ENCODE assay signal across 20 cellular contexts in the genomic region with DNA sequence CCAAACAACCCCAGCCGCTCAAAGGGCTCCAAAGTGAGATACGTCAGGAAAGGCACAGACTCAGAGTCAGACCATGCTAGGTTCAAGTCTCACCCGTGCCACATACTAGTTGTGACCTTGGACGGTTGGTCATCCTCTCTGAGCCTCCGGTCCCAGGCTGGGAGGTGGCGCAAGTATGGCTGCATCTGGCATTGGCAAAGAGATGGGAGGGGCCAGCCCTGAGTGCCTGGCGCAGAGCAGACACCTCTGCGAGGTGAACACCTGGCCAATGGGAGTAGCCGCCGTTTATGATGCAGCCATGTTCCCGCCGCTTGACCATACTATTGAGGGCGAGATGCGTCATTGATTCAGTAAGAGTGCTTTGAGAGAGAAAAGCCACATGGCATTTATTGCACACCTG.
DNase-seq lines count a peak whose midpoint lies in the region; ATAC-seq, FAIRE-seq and TF ChIP-seq lines count a peak whose summit lies in the region.
"Had no signal": no experiment of that assay in that cellular context is flagged by ENCODE, and none has a peak within 500 bp of the region (broad histone marks: within the 10 kb centered on the region; RNA-seq: fewer than 3 reads in every experiment).

No MANE protein-coding gene starts in this region.

- no peaks in the 10 kb centered on the region for H3K79me2 ChIP-seq in neural progenitor cell (ENCODE audit: low read depth)

- H3K4me3 Mint-ChIP-seq in Caco-2 (ENCODE audit: unreplicated experiment) = no peak overlapping the region
- H3K4me3 Mint-ChIP-seq in stimulated activated effector memory CD8-positive, alpha-beta T cell treated with anti-CD3 and anti-CD28 coated beads, Interleukin-12 subunit alpha, Interleukin-12 subunit beta, amount 100 ng/mL, for 72 hours = no peak overlapping the region
- H3K4me3 Mint-ChIP-seq in neural progenitor cell = no peak overlapping the region

- no peak for TF ChIP-seq CTCF in Caco-2 (IDR thresholded peaks at IDR 0.05; ENCODE audit: insufficient read depth in 1 of 2, low read depth in 1 of 2, low read length in 1 of 2, severe bottlenecking in 1 of 2, unreplicated experiment in 1 of 2)
- no peak for TF ChIP-seq CTCF in kidney (IDR thresholded peaks at IDR 0.05; ENCODE audit: borderline replicate concordance, extremely low read depth, insufficient read depth)
- TF ChIP-seq CTCF in neural progenitor cell (IDR thresholded peaks at IDR 0.05) = no peak

- DNase-seq in Caco-2 = no peak
- no peak for DNase-seq in SJCRH30
- DNase-seq in kidney = peak; percentile 69
- DNase-seq in stimulated activated effector memory CD8-positive, alpha-beta T cell treated with anti-CD3 and anti-CD28 coated beads, Interleukin-12 subunit alpha, Interleukin-12 subunit beta, amount 100 ng/mL, for 72 hours (ENCODE audit: low spot score in 2 of 2) = no peak
- DNase-seq in NCI-H446 treated with DMSO at 0.1 percent for 48 hours (lab: John Stamatoyannopoulos, UW) = no peak
- DNase-seq in NCI-H1105 treated with DMSO at 0.1 percent for 48 hours (lab: John Stamatoyannopoulos, UW) = no peak
- no peak for DNase-seq in neural progenitor cell (ENCODE audit: low spot score)
- DNase-seq in globus pallidus (ENCODE audit: low spot score) = no peak
- DNase-seq: BE2C, DMS79, H7, MG63, NCI-H1417 treated with DMSO at 0.1 percent for 48 hours, NCI-H187, NCI-H446, NCI-H526 treated with DMSO at 0.1 percent for 48 hours, OCI-M1, SHP77 treated with DMSO at 0.1 percent for 48 hours had no signal

- peaks cover 3% of the 10 kb centered on the region for H3K36me3 ChIP-seq in Caco-2 (ENCODE audit: control insufficient read depth, insufficient read depth, low read length)
- H3K36me3 ChIP-seq in SJCRH30 = no peaks in the 10 kb centered on the region
- H3K36me3 ChIP-seq in kidney (ENCODE audit: control insufficient read depth in 1 of 2, insufficient read depth in 2 of 2, low read length in 2 of 2) = peaks cover 21 to 26% of the 10 kb centered on the region in 2 donors
- H3K36me3 ChIP-seq in neural progenitor cell = no peaks in the 10 kb centered on the region
- H3K36me3 ChIP-seq: BE2C, MG63 had no signal

- H3K9me3 ChIP-seq in Caco-2 (no peaks in the 10 kb centered on the region), SJCRH30 (replicated peaks) (no peaks in the 10 kb centered on the region), kidney (ENCODE audit: control insufficient read depth in 1 of 2, low read length in 2 of 2) (no peaks in the 10 kb centered on the region), neural progenitor cell (ENCODE audit: low read depth) (no peaks in the 10 kb centered on the region)
- H3K9me3 ChIP-seq: A549, BE2C, MG63 had no signal

- H3K4me1 ChIP-seq in Caco-2 = no peaks in the 10 kb centered on the region
- peaks cover 49% of the 10 kb centered on the region for H3K4me1 ChIP-seq in SJCRH30
- no peaks in the 10 kb centered on the region for H3K4me1 ChIP-seq in kidney (ENCODE audit: control insufficient read depth in 1 of 2, insufficient read depth in 1 of 2, low read depth in 1 of 2, low read length in 2 of 2)
- H3K4me1 ChIP-seq in neural progenitor cell = no peaks in the 10 kb centered on the region
- H3K4me1 ChIP-seq: BE2C had no signal

- no peaks in the 10 kb centered on the region for H3K27me3 Mint-ChIP-seq in Caco-2 (ENCODE audit: insufficient read depth, unreplicated experiment)
- H3K27me3 Mint-ChIP-seq in neural progenitor cell (ENCODE audit: insufficient read depth, low read depth) = no peaks in the 10 kb centered on the region

- CTCF ChIA-PET in Caco-2 (lab: Charles Lee) = no interaction called here

- no peaks in the 10 kb centered on the region for H3F3A ChIP-seq in neural progenitor cell (ENCODE audit: low read depth)

- intact Hi-C loops in Caco-2 (cut with micrococcal nuclease; ENCODE audit: unreplicated experiment) = no loop called here
- intact Hi-C loops in kidney (cut with DNase I) = no loop called here

- H4K20me1 ChIP-seq in neural progenitor cell (ENCODE audit: low read depth) = no peaks in the 10 kb centered on the region

- H3K27ac ChIP-seq in SJCRH30 (peak overlapping the region; percentile 90), kidney (ENCODE audit: low read depth in 2 of 2, low read length in 2 of 2) (no peak overlapping the region), neural progenitor cell (no peak overlapping the region)

- H2AFZ ChIP-seq in neural progenitor cell (replicated peaks) = no peak overlapping the region

- POLR2A ChIA-PET in Caco-2 (lab: Charles Lee) = no interaction called here

- H3K9me3 Mint-ChIP-seq in Caco-2 (ENCODE audit: unreplicated experiment) (no peaks in the 10 kb centered on the region), neural progenitor cell (no peaks in the 10 kb centered on the region)
- H3K9me3 Mint-ChIP-seq in stimulated activated effector memory CD8-positive, alpha-beta T cell treated with anti-CD3 and anti-CD28 coated beads, Interleukin-12 subunit alpha, Interleukin-12 subunit beta, amount 100 ng/mL, for 72 hours = no peaks in the 10 kb centered on the region

- H3K9ac ChIP-seq in kidney (ENCODE audit: low read length in 2 of 2) (peak overlapping the region in 1 of 2 donors; percentile 7), neural progenitor cell (no peak overlapping the region)

- no peak for ATAC-seq in stimulated activated effector memory CD8-positive, alpha-beta T cell treated with anti-CD3 and anti-CD28 coated beads, Interleukin-12 subunit alpha, Interleukin-12 subunit beta, amount 100 ng/mL, for 72 hours
- ATAC-seq: A549, K562 had no signal

- peak overlapping the region; percentile 4 for H3K27ac Mint-ChIP-seq in Caco-2 (ENCODE audit: unreplicated experiment)
- H3K27ac Mint-ChIP-seq in stimulated activated effector memory CD8-positive, alpha-beta T cell treated with anti-CD3 and anti-CD28 coated beads, Interleukin-12 subunit alpha, Interleukin-12 subunit beta, amount 100 ng/mL, for 72 hours = peak overlapping the region; percentile 76
- H3K27ac Mint-ChIP-seq in neural progenitor cell = no peak overlapping the region

- no TSS peak for BruUV-seq in Caco-2 (replicated peaks; lab: Mats Ljungman, UMichigan)

- H3K4me3 ChIP-seq in Caco-2 (ENCODE audit: low read depth, low read length) = no peak overlapping the region
- H3K4me3 ChIP-seq in SJCRH30 = no peak overlapping the region
- H3K4me3 ChIP-seq in kidney (ENCODE audit: low read length in 2 of 2) = no peak overlapping the region
- H3K4me3 ChIP-seq in neural progenitor cell = no peak overlapping the region
- H3K4me3 ChIP-seq: A549, K562, MG63 had no signal

- H3K4me1 Mint-ChIP-seq in Caco-2 (ENCODE audit: low read depth, unreplicated experiment) = no peaks in the 10 kb centered on the region
- H3K4me1 Mint-ChIP-seq in stimulated activated effector memory CD8-positive, alpha-beta T cell treated with anti-CD3 and anti-CD28 coated beads, Interleukin-12 subunit alpha, Interleukin-12 subunit beta, amount 100 ng/mL, for 72 hours = peaks cover 45% of the 10 kb centered on the region
- H3K4me1 Mint-ChIP-seq in neural progenitor cell = no peaks in the 10 kb centered on the region

- H3K4me2 ChIP-seq in neural progenitor cell = no peak overlapping the region
- H3K4me2 ChIP-seq: A549 had no signal

- no peak for FAIRE-seq in kidney (lab: Jason Lieb, UNC)
- FAIRE-seq: A549, K562 had no signal

- H3K36me3 Mint-ChIP-seq in Caco-2 (ENCODE audit: insufficient read depth, unreplicated experiment) = peaks cover 35% of the 10 kb centered on the region
- peaks cover 59% of the 10 kb centered on the region for H3K36me3 Mint-ChIP-seq in stimulated activated effector memory CD8-positive, alpha-beta T cell treated with anti-CD3 and anti-CD28 coated beads, Interleukin-12 subunit alpha, Interleukin-12 subunit beta, amount 100 ng/mL, for 72 hours
- H3K36me3 Mint-ChIP-seq in neural progenitor cell = peaks cover 22% of the 10 kb centered on the region

- no peaks in the 10 kb centered on the region for H3K27me3 ChIP-seq in Caco-2 (replicated peaks; ENCODE audit: control insufficient read depth, insufficient read depth, low read length)
- no peaks in the 10 kb centered on the region for H3K27me3 ChIP-seq in SJCRH30
- H3K27me3 ChIP-seq in neural progenitor cell = no peaks in the 10 kb centered on the region
- H3K27me3 ChIP-seq: BE2C, MG63 had no signal
